Comparison of ENCODE assay signal across 1 cellular context in genomic region chr2:43461461-43462073, GRCh38.
TF ChIP-seq lines count a peak whose summit lies in the region.

No MANE protein-coding gene starts in this region.

TF ChIP-seq in GM12878, 131 proteins besides CTCF, POLR2A, EP300 and RAD21 (continued from another document and continues in another):
- TF ChIP-seq SKIL (IDR thresholded peaks at IDR 0.05; ENCODE audit: low read depth, poor library complexity, severe bottlenecking) (peak; percentile 71), ZNF592 (IDR thresholded peaks at IDR 0.05) (no peak), BACH1 (IDR thresholded peaks at IDR 0.05; ENCODE audit: borderline replicate concordance) (no peak; the same call in 1 of the 2 replicates), MXI1 (IDR thresholded peaks at IDR 0.05; ENCODE audit: low read depth, low read length) (no peak), NFIC (IDR thresholded peaks at IDR 0.05; ENCODE audit: low read depth, low read length) (peak; percentile 34; the same call in 1 of the 2 replicates), BCL11A (IDR thresholded peaks at IDR 0.05; ENCODE audit: low read depth, low read length) (peak; percentile 48; the same call in 1 of the 2 replicates), NFXL1 (IDR thresholded peaks at IDR 0.05; ENCODE audit: borderline replicate concordance) (no peak), TBL1XR1 (IDR thresholded peaks at IDR 0.05; ENCODE audit: low read depth, low read length) (no peak), ETV6 (conservative IDR thresholded peaks at IDR 0.05 in 1 of 2, IDR thresholded peaks at IDR 0.05 in 1 of 2; ENCODE audit: borderline replicate concordance in 1 of 2, low read depth in 1 of 2) (peak in 1 of 2 experiments; percentile 62; a peak in 1 of 4 replicates), NR2C1 (IDR thresholded peaks at IDR 0.05) (peak; percentile 54), MAX (IDR thresholded peaks at IDR 0.05; ENCODE audit: low read depth, low read length) (no peak), MYC (IDR thresholded peaks at IDR 0.05; ENCODE audit: insufficient read depth, insufficient read length, insufficient replicate concordance, low read length, severe bottlenecking) (no peak), IKZF2 (IDR thresholded peaks at IDR 0.05) (peak; percentile 77 to 90), IKZF1 (conservative IDR thresholded peaks at IDR 0.05) (peak; percentile 80), PAX5 (IDR thresholded peaks at IDR 0.05; ENCODE audit: borderline replicate concordance, low read depth, low read length) (0 out of 2 replicates have a peak, but pooled peaks have one; percentile 56), FOXM1 (IDR thresholded peaks at IDR 0.05; ENCODE audit: low read depth, low read length) (no peak), NRF1 (conservative IDR thresholded peaks at IDR 0.05; ENCODE audit: low read depth, low read length) (no peak), E2F4 (IDR thresholded peaks at IDR 0.05; ENCODE audit: low read depth, low read length) (no peak), ZBTB40 (IDR thresholded peaks at IDR 0.05; ENCODE audit: borderline replicate concordance) (no peak), CBX3 (IDR thresholded peaks at IDR 0.05; ENCODE audit: borderline replicate concordance, low read depth) (no peak), SUPT20H (IDR thresholded peaks at IDR 0.05; ENCODE audit: borderline replicate concordance, control insufficient read depth, low read depth, low read length) (no peak), MEF2A (IDR thresholded peaks at IDR 0.05; ENCODE audit: insufficient read depth, low read depth, low read length) (0 out of 2 replicates have a peak, but pooled peaks have one; percentile 18), CEBPB (IDR thresholded peaks at IDR 0.05; ENCODE audit: borderline replicate concordance in 1 of 2, low read depth in 2 of 2, low read length in 2 of 2) (no peak), SMARCA5 (IDR thresholded peaks at IDR 0.05) (peak; percentile 34), NKRF (conservative IDR thresholded peaks at IDR 0.05) (no peak), PAX8 (IDR thresholded peaks at IDR 0.05) (no peak), NR2C2 (IDR thresholded peaks at IDR 0.05; ENCODE audit: borderline replicate concordance, control insufficient read depth, insufficient read length, low read depth) (no peak), CREB1 (IDR thresholded peaks at IDR 0.05; ENCODE audit: low read depth) (no peak), SMAD5 (IDR thresholded peaks at IDR 0.05; ENCODE audit: low read depth) (no peak), STAT3 (IDR thresholded peaks at IDR 0.05; ENCODE audit: low read depth, low read length) (no peak), YBX1 (IDR thresholded peaks at IDR 0.05) (no peak), CBFB (IDR thresholded peaks at IDR 0.05; ENCODE audit: low read depth) (no peak), MTA3 (IDR thresholded peaks at IDR 0.05; ENCODE audit: borderline replicate concordance, low read length) (peak; percentile 29; the same call in 1 of the 2 replicates), SRF (IDR thresholded peaks at IDR 0.05; ENCODE audit: low read depth in 2 of 2, low read length in 2 of 2) (no peak), ATF2 (IDR thresholded peaks at IDR 0.05; ENCODE audit: low read length) (no peak), REST (IDR thresholded peaks at IDR 0.05; ENCODE audit: low read depth, low read length) (no peak), FOS (IDR thresholded peaks at IDR 0.05; ENCODE audit: borderline replicate concordance, extremely low read depth, insufficient read length) (no peak), IRF4 (IDR thresholded peaks at IDR 0.05; ENCODE audit: low read depth, low read length) (peak; percentile 70; the same call in 1 of the 2 replicates), WRNIP1 (IDR thresholded peaks at IDR 0.05; ENCODE audit: borderline replicate concordance, low read depth, low read length) (no peak), HDGF (IDR thresholded peaks at IDR 0.05) (no peak), TCF12 (IDR thresholded peaks at IDR 0.05; ENCODE audit: low read depth, low read length) (no peak), ZNF274 (IDR thresholded peaks at IDR 0.05; ENCODE audit: insufficient read depth, insufficient read length) (no peak), POLR2AphosphoS5 (IDR thresholded peaks at IDR 0.05; ENCODE audit: low read length) (0 out of 2 replicates have a peak, but pooled peaks have one; percentile 37), SIX5 (IDR thresholded peaks at IDR 0.05; ENCODE audit: low read depth, low read length, severe bottlenecking) (no peak), EGR1 (IDR thresholded peaks at IDR 0.05; ENCODE audit: borderline replicate concordance in 1 of 2, low read depth in 2 of 2, low read length in 2 of 2) (no peak), RCOR1 (conservative IDR thresholded peaks at IDR 0.05; ENCODE audit: low read depth, low read length) (no peak), GABPA (IDR thresholded peaks at IDR 0.05; ENCODE audit: low read depth) (no peak)
